Comparison of ENCODE assay signal across 8 cellular contexts in the genomic region with DNA sequence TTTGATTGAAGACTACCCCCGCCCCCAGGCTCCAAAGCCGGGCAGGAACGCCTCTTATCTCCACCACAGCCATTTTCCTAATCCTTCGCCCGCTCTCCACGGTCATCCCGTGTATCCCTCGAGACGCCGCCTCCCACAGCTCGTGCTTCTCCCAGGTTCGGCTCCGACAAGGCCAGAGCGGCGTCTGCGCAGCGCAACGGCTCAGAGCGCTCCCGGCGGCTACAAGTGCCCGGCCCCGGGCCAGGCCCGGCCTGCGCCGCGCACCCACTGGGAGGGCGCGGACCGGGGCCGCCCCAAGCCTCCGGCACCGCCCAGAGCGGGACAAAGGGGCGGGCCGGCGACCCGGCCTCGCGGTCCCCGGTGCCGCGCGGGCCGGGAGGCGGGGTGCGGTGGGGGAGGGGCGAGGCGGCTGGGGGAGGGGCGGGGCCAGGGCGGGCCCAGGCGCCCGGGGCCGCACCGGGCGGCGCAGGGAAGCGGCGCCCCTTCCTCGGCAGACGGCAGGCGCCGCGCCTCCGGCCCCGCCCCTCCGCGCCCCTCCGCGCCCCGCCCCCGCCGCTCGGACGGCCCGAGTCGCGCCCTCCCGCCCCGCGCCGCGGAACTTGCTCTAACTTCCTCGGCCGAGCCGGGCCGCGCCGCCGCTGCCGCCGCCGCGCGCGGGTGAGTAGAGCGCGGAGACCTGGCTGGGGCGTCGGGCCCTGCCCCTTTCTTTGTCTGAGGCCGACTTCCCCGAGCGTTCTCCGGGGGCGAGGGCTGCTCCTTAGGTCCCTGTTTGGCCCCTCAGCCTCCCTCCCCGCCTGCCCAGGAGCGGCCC. TPM values are rescaled to one million over a fixed set of nuclear protein-coding genes. Genes with fewer than 3 reads are reported as not detected.
DNase-seq lines count a peak whose midpoint lies in the region; ATAC-seq and TF ChIP-seq lines count a peak whose summit lies in the region.

A gene with protein sequence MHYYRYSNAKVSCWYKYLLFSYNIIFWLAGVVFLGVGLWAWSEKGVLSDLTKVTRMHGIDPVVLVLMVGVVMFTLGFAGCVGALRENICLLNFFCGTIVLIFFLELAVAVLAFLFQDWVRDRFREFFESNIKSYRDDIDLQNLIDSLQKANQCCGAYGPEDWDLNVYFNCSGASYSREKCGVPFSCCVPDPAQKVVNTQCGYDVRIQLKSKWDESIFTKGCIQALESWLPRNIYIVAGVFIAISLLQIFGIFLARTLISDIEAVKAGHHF (plus strand): TSS at position 596 of the 811 bp plus-strand sequence. CDS start 34,924 bp downstream, outside the sequence.

- CTCF ChIA-PET in activated B cell treated with CpG ODN at 0.5 μM for 24 hours (lab: Charles Lee), result no interaction called here

- peak; percentile 72 for ATAC-seq in HG02588 (IDR thresholded peaks at IDR 0.05; ENCODE audit: unreplicated experiment)
- ATAC-seq in activated B cell treated with CpG ODN at 0.5 μM for 24 hours (ENCODE audit: low read depth), result peak; percentile 77

- peaks cover 50% of the 10 kb centered on the region for H3K4me1 Mint-ChIP-seq in activated B cell treated with CpG ODN at 0.5 μM for 24 hours

- intact Hi-C loops in activated B cell treated with CpG ODN at 0.5 μM for 24 hours (cut with micrococcal nuclease), result loop anchor here (1.0 to 10.0 kb wide), 10 partner anchors 8 to 1209 kb away; a partner anchor contains a TSS
- intact Hi-C loops in spleen (cut with DNase I; ENCODE audit: low total_unique reads), result no loop called here

- peak in 2 of 3 donors; percentile 39 to 73 for TF ChIP-seq POLR2A in spleen (IDR thresholded peaks at IDR 0.05)

- H3K4me3 Mint-ChIP-seq in activated B cell treated with CpG ODN at 0.5 μM for 24 hours, result peak within 1 kb of the TSS; percentile 95

- peaks cover 4% of the 10 kb centered on the region for H3K36me3 Mint-ChIP-seq in activated B cell treated with CpG ODN at 0.5 μM for 24 hours (ENCODE audit: low read depth)

- H3K27ac Mint-ChIP-seq in activated B cell treated with CpG ODN at 0.5 μM for 24 hours, result peak within 1 kb of the TSS; percentile 89

- no peaks in the 10 kb centered on the region for H3K27me3 ChIP-seq in spleen (replicated peaks in 1 of 7)

- no peak for TF ChIP-seq CTCF in activated B cell treated with CpG ODN at 0.5 μM for 24 hours (IDR thresholded peaks at IDR 0.05)
- TF ChIP-seq CTCF in spleen (IDR thresholded peaks at IDR 0.05 in 8 of 11, conservative IDR thresholded peaks at IDR 0.05 in 3 of 11), result peak in 1 of 11 experiments; percentile 4

- H3K27ac ChIP-seq in spleen, result peak within 1 kb of the TSS; percentile 92 to 99 (median 98)

- DNase-seq in NCI-H1417 (lab: John Stamatoyannopoulos, UW) (peak; percentile 72 to 77 (median 75)), NCI-H1417 treated with DMSO at 0.1 percent for 48 hours (lab: John Stamatoyannopoulos, UW) (no peak), NCI-H1105 (lab: John Stamatoyannopoulos, UW) (peak; percentile 47), activated B cell treated with CpG ODN at 0.5 μM for 24 hours (peak; percentile 73), inferior parietal cortex (ENCODE audit: extremely low spot score) (peak; percentile 72), spleen (peak; percentile 97)
- peak; percentile 66 for DNase-seq in central memory CD4-positive, alpha-beta T cell

- peaks cover 0 to 12% (median 0%) of the 10 kb centered on the region in 6 donors for H3K36me3 ChIP-seq in spleen

- 1 to 4% (median 1%) methylated on average over 36 to 105 of the region's 107 CpGs for WGBS in spleen, 5 donors

- H3K9me3 ChIP-seq in spleen, result peaks cover 0 to 6% (median 0%) of the 10 kb centered on the region in 8 donors

- peak within 1 kb of the TSS; percentile 78 to 96 (median 82) for H3K4me3 ChIP-seq in spleen

- H3K4me1 ChIP-seq in spleen, result peaks cover 37 to 72% (median 48%) of the 10 kb centered on the region in 6 donors

- H3K9me3 Mint-ChIP-seq in activated B cell treated with CpG ODN at 0.5 μM for 24 hours, result no peaks in the 10 kb centered on the region

- POLR2A ChIA-PET in activated B cell treated with CpG ODN at 0.5 μM for 24 hours (lab: Charles Lee), result interaction anchor here (0.6 to 2.9 kb wide), 8 partner anchors 9 to 145 kb away, joined by 3 to 9 read pairs (median 4); a partner anchor contains a TSS

- no peaks in the 10 kb centered on the region for H3K27me3 Mint-ChIP-seq in activated B cell treated with CpG ODN at 0.5 μM for 24 hours

RNA-seq across cellular contexts. Expression of the gene that starts here (rescaled TPM):
- total RNA-seq in activated B cell treated with CpG ODN at 0.5 μM for 24 hours, result 18.9 and 20.7 TPM in 2 replicates
- 100 to 1,000 TPM in 6 of 7 donors, 10 to 100 TPM in 1; 81.3 to 172 (median 129) TPM for total RNA-seq in spleen
- 10 to 100 TPM; 13.3 to 32.5 (median 24.6) TPM for polyA plus RNA-seq in spleen
